Comparison of ENCODE assay signal across 10 cellular contexts in genomic region chr7:134779741-134780065, GRCh38. TPM values are rescaled to one million over a fixed set of nuclear protein-coding genes. Genes with fewer than 3 reads are reported as not detected.
DNase-seq lines count a peak whose midpoint lies in the region; ATAC-seq and TF ChIP-seq lines count a peak whose summit lies in the region.
"Had no signal": no experiment of that assay in that cellular context is flagged by ENCODE, and none has a peak within 500 bp of the region (broad histone marks: within the 10 kb centered on the region; RNA-seq: fewer than 3 reads in every experiment).

No MANE protein-coding gene starts in this region.

- H3K4me3 ChIP-seq in AG04449 (ENCODE audit: low read depth, low read length) (peak overlapping the region; percentile 83), adipocyte (ENCODE audit: low read length) (peak overlapping the region; percentile 94), left ventricle myocardium inferior (peak overlapping the region; percentile 76), ovary (peak overlapping the region; percentile 71)

- H3K4me1 ChIP-seq in adipocyte (ENCODE audit: control insufficient read depth, insufficient read depth, low read length) = peaks cover 30% of the 10 kb centered on the region
- H3K4me1 ChIP-seq in left ventricle myocardium inferior = peaks cover 65% of the 10 kb centered on the region
- peaks cover 16% of the 10 kb centered on the region for H3K4me1 ChIP-seq in ovary (ENCODE audit: insufficient read depth)

- CTCF ChIA-PET in AG04449 (lab: Yijun Ruan, JAX) = interaction anchor here (0.6 to 2.7 kb wide), 3 partner anchors 14 to 90 kb away, joined by 3 to 12 read pairs (median 6); no protein-coding TSS in a partner anchor

- DNase-seq in AG04449 (ENCODE audit: low read depth, low spot score) = no peak
- no peak for DNase-seq in adipocyte (ENCODE audit: low read depth)
- no peak for DNase-seq in left ventricle myocardium inferior
- DNase-seq in ovary = no peak
- no peak for DNase-seq in activated T-cell treated with anti-CD3 and anti-CD28 coated beads, Interleukin-2, amount 50 U/mL, for 48 hours
- no peak for DNase-seq in OCI-M2 (lab: John Stamatoyannopoulos, UW; ENCODE audit: unreplicated experiment)
- DNase-seq: NCI-H2107 had no signal

- H3K9me3 ChIP-seq in adipocyte (ENCODE audit: control insufficient read depth, low read length) (no peaks in the 10 kb centered on the region), left ventricle myocardium inferior (replicated peaks) (no peaks in the 10 kb centered on the region), ovary (no peaks in the 10 kb centered on the region)

- H3K9ac ChIP-seq in adipocyte (ENCODE audit: low read length) = peak overlapping the region; percentile 98

- ATAC-seq in GM21737 (IDR thresholded peaks at IDR 0.05; ENCODE audit: unreplicated experiment) (no peak), GM18861 (IDR thresholded peaks at IDR 0.05; ENCODE audit: unreplicated experiment) (no peak)
- ATAC-seq: natural killer cell treated with Interleukin-12 subunit alpha and Interleukin-12 subunit beta and Interleukin-15 and Interleukin-18, amount 100 ng/mL, for 72 hours had no signal

- H3K36me3 ChIP-seq in adipocyte (ENCODE audit: control insufficient read depth, insufficient read depth, low read length, severe bottlenecking) (peaks cover 9% of the 10 kb centered on the region), left ventricle myocardium inferior (peaks cover 4% of the 10 kb centered on the region), ovary (no peaks in the 10 kb centered on the region)

- POLR2A ChIA-PET in AG04449 (lab: Yijun Ruan, JAX) = interaction anchor here (0.9 to 2.7 kb wide), 11 partner anchors 11 to 90 kb away, joined by 3 to 28 read pairs (median 7); no protein-coding TSS in a partner anchor

- H3K27ac ChIP-seq in left ventricle myocardium inferior (replicated peaks) = peak overlapping the region; percentile 89
- peak overlapping the region in 1 of 2 donors; percentile 82 for H3K27ac ChIP-seq in ovary

- TF ChIP-seq POLR2A in ovary (IDR thresholded peaks at IDR 0.05) = no peak

- no peaks in the 10 kb centered on the region for H3K27me3 ChIP-seq in adipocyte (replicated peaks; ENCODE audit: control insufficient read depth, insufficient read depth, low read length)
- no peaks in the 10 kb centered on the region for H3K27me3 ChIP-seq in left ventricle myocardium inferior (ENCODE audit: low read depth)
- no peaks in the 10 kb centered on the region for H3K27me3 ChIP-seq in ovary

- TF ChIP-seq CTCF in AG04449 (IDR thresholded peaks at IDR 0.05; ENCODE audit: insufficient read depth, low read length, missing control alignments) (no peak), left ventricle myocardium inferior (IDR thresholded peaks at IDR 0.05; ENCODE audit: borderline replicate concordance) (no peak), ovary (IDR thresholded peaks at IDR 0.05) (no peak)

- intact Hi-C loops in left ventricle myocardium inferior (cut with micrococcal nuclease) (no loop called here), ovary (cut with DNase I) (loop anchor here in 2 of 4 donors (10.0 kb wide), 3 partner anchors 45 to 155 kb away; no protein-coding TSS in a partner anchor)

- TF ChIP-seq EP300 in ovary (IDR thresholded peaks at IDR 0.05) = no peak

- 0 to 5% (median 1%) methylated on average over 4 of the region's 4 CpGs for WGBS in ovary, 3 donors

RNA-seq across cellular contexts. Expression of gene CALD1, which starts 0.3 kb away (rescaled TPM):
- total RNA-seq in left ventricle myocardium inferior = 122 TPM
- total RNA-seq in ovary = 100 to 1,000 TPM; 306 to 697 (median 463) TPM
- 100 to 1,000 TPM; 405 to 586 TPM for polyA plus RNA-seq in ovary
